9 cellular contexts compared by ENCODE assay signal in genomic region chr11:129192150-129192549, GRCh38. TPM values are rescaled to one million over a fixed set of nuclear protein-coding genes. Genes with fewer than 3 reads are reported as not detected.
A peak's percentile ranks its signal among the peaks of the same experiment; 100 is the strongest.
DNase-seq lines count a peak whose midpoint lies in the region; ATAC-seq and TF ChIP-seq lines count a peak whose summit lies in the region.
"Had no signal": no experiment of that assay in that cellular context is flagged by ENCODE, and none has a peak within 500 bp of the region (broad histone marks: within the 10 kb centered on the region; RNA-seq: fewer than 3 reads in every experiment).

ARHGAP32 (minus strand) TSS chr11:129192325; CDS start chr11:129192198, 127 bp downstream.

- no peaks in the 10 kb centered on the region for H3K4me1 Mint-ChIP-seq in Calu3 (ENCODE audit: low read depth, unreplicated experiment)
- peaks cover 1% of the 10 kb centered on the region for H3K4me1 Mint-ChIP-seq in osteocyte (ENCODE audit: unreplicated experiment)

- no peaks in the 10 kb centered on the region for H3K27me3 Mint-ChIP-seq in Calu3 (ENCODE audit: unreplicated experiment)
- H3K27me3 Mint-ChIP-seq in osteocyte (ENCODE audit: unreplicated experiment): no peaks in the 10 kb centered on the region

- no peaks in the 10 kb centered on the region for H3K9me3 Mint-ChIP-seq in Calu3 (ENCODE audit: low read depth, unreplicated experiment)
- H3K9me3 Mint-ChIP-seq in osteocyte (ENCODE audit: unreplicated experiment): peaks cover under 1% of the 10 kb centered on the region

- TF ChIP-seq CTCF in Calu3 (IDR thresholded peaks at IDR 0.05; ENCODE audit: unreplicated experiment) (no peak), osteocyte (IDR thresholded peaks at IDR 0.05) (no peak)

- CTCF ChIA-PET in Calu3 (lab: Charles Lee) (no interaction called here), HEK293T (lab: Yijun Ruan, JAX) (no interaction called here)

- peak; percentile 96 for ATAC-seq in esophagus mucosa
- no peak for ATAC-seq in GM21717 (IDR thresholded peaks at IDR 0.05; ENCODE audit: unreplicated experiment)

- DNase-seq in Calu3: peak; percentile 44
- DNase-seq in NCI-H69 (lab: John Stamatoyannopoulos, UW): peak; percentile 83
- no peak for DNase-seq in osteocyte (ENCODE audit: extremely low spot score, unreplicated experiment)
- DNase-seq in SIG-M5 treated with dmso at 0.1 percent for 504 hours (lab: John Stamatoyannopoulos, UW; ENCODE audit: unreplicated experiment): no peak
- no peak for DNase-seq in HCEC 1CT
- DNase-seq in HEK293T (ENCODE audit: extremely low spot score): no peak
- DNase-seq: MM.1S had no signal

- H3K4me3 Mint-ChIP-seq in Calu3 (ENCODE audit: low read depth, unreplicated experiment): no peak within 1 kb of the TSS
- no peak within 1 kb of the TSS for H3K4me3 Mint-ChIP-seq in osteocyte (ENCODE audit: unreplicated experiment)

- BruUV-seq in Calu3 (replicated peaks; lab: Mats Ljungman, UMichigan): no TSS peak

- no peak within 1 kb of the TSS for H3K27ac Mint-ChIP-seq in Calu3 (ENCODE audit: unreplicated experiment)
- no peak within 1 kb of the TSS for H3K27ac Mint-ChIP-seq in osteocyte (ENCODE audit: unreplicated experiment)

- POLR2A ChIA-PET in HEK293T (lab: Yijun Ruan, JAX): no interaction called here

- intact Hi-C loops in Calu3 (cut with micrococcal nuclease; ENCODE audit: unreplicated experiment): loop anchor here (5.0 kb wide), 2 partner anchors 75 to 140 kb away; no protein-coding TSS in a partner anchor

- H3K36me3 Mint-ChIP-seq in Calu3 (ENCODE audit: insufficient read depth, unreplicated experiment) (no peaks in the 10 kb centered on the region), osteocyte (ENCODE audit: unreplicated experiment) (no peaks in the 10 kb centered on the region)

TF ChIP-seq in HEK293T, 16 proteins besides CTCF, POLR2A, EP300 and RAD21:
- TF ChIP-seq PKNOX1 (IDR thresholded peaks at IDR 0.05) (no peak), CTBP1 (IDR thresholded peaks at IDR 0.05; ENCODE audit: borderline replicate concordance) (no peak), FOXA1 (IDR thresholded peaks at IDR 0.05) (no peak), LEF1 (IDR thresholded peaks at IDR 0.05; ENCODE audit: borderline replicate concordance) (no peak), FOXK2 (IDR thresholded peaks at IDR 0.05) (no peak), HDGF (IDR thresholded peaks at IDR 0.05; ENCODE audit: borderline replicate concordance) (no peak), ELF4 (IDR thresholded peaks at IDR 0.05) (no peak), SUZ12 (IDR thresholded peaks at IDR 0.05) (no peak), L3MBTL2 (conservative IDR thresholded peaks at IDR 0.05) (no peak), ARNT (IDR thresholded peaks at IDR 0.05) (no peak), BHLHE40 (IDR thresholded peaks at IDR 0.05; ENCODE audit: borderline replicate concordance) (no peak), FOXM1 (IDR thresholded peaks at IDR 0.05; ENCODE audit: borderline replicate concordance) (no peak), TARDBP (IDR thresholded peaks at IDR 0.05) (no peak), ZNF384 (IDR thresholded peaks at IDR 0.05) (no peak), NFRKB (IDR thresholded peaks at IDR 0.05) (no peak)

RNA-seq across cellular contexts. Expression of gene ARHGAP32, which starts in this region (rescaled TPM):
- 40.1 and 46.0 TPM in 2 replicates for total RNA-seq in Calu3 (2022)
- total RNA-seq in esophagus mucosa: 57.2 TPM
- total RNA-seq in osteocyte: 13.5 and 15.2 TPM in 2 replicates

Comparison
In these comparisons a context has a peak if more than half of its experiments do, and no peak if none do; other contexts are left out.
1. DNase-seq: peak in Calu3 (single experiment) and NCI-H69 (single experiment); none in osteocyte (single experiment), SIG-M5 treated with dmso at 0.1 percent for 504 hours (single experiment), HCEC 1CT (single experiment) and HEK293T (single experiment).